8 cellular contexts compared by ENCODE assay signal in genomic region chr7:134900430-134900876, GRCh38.
DNase-seq lines count a peak whose midpoint lies in the region; ATAC-seq and TF ChIP-seq lines count a peak whose summit lies in the region.

No MANE protein-coding gene starts in this region.

- intact Hi-C loops in stomach (cut with DNase I; ENCODE audit: low total_unique reads), result no loop called here
- intact Hi-C loops in spleen (cut with DNase I; ENCODE audit: low total_unique reads), result no loop called here

- no peak for TF ChIP-seq CTCF in stomach (IDR thresholded peaks at IDR 0.05)
- TF ChIP-seq CTCF in spleen (IDR thresholded peaks at IDR 0.05 in 8 of 11, conservative IDR thresholded peaks at IDR 0.05 in 3 of 11), result no peak

- H3K4me3 ChIP-seq in stomach (no peak overlapping the region), spleen (no peak overlapping the region)

- 67 to 88% (median 83%) methylated on average over 5 of the region's 5 CpGs for WGBS in stomach, 5 donors
- WGBS in spleen, 5 donors, result 64 to 86% (median 76%) methylated on average over 5 of the region's 5 CpGs

- no peaks in the 10 kb centered on the region for H3K27me3 ChIP-seq in stomach
- no peaks in the 10 kb centered on the region for H3K27me3 ChIP-seq in spleen (replicated peaks in 1 of 7)

- H3K9me3 ChIP-seq in stomach, result peaks cover 0 to 12% (median 6%) of the 10 kb centered on the region in 4 donors
- peaks cover 4 to 16% (median 14%) of the 10 kb centered on the region in 8 donors for H3K9me3 ChIP-seq in spleen

- H3K27ac ChIP-seq in stomach (peak overlapping the region in 3 of 5 donors; percentile 16 to 85 (median 27)), spleen (peak overlapping the region in 3 of 8 donors; percentile 2 to 29 (median 9))

- TF ChIP-seq POLR2A in stomach (IDR thresholded peaks at IDR 0.05) (no peak), spleen (IDR thresholded peaks at IDR 0.05) (no peak)

- TF ChIP-seq EP300 in stomach (IDR thresholded peaks at IDR 0.05), result no peak

- ATAC-seq in GM19043 (IDR thresholded peaks at IDR 0.05; ENCODE audit: low read depth, unreplicated experiment) (peak; percentile 82), HG02678 (IDR thresholded peaks at IDR 0.05; ENCODE audit: unreplicated experiment) (peak; percentile 91)

- peaks cover 0 to 5% (median 0%) of the 10 kb centered on the region in 4 donors for H3K36me3 ChIP-seq in stomach
- H3K36me3 ChIP-seq in spleen, result peaks cover 0 to 4% (median 0%) of the 10 kb centered on the region in 6 donors

- H3K4me1 ChIP-seq in stomach (peaks cover 9 to 77% (median 37%) of the 10 kb centered on the region in 4 donors), spleen (peaks cover 3 to 42% (median 13%) of the 10 kb centered on the region in 6 donors)

- peak; percentile 51 for DNase-seq in NAMALWA (ENCODE audit: low spot score)
- DNase-seq in stomach, result no peak
- no peak for DNase-seq in dedifferentiated amniotic fluid mesenchymal stem cell (ENCODE audit: extremely low spot score)
- no peak for DNase-seq in stimulated activated CD4-positive, alpha-beta T cell treated with anti-CD3 and anti-CD28 coated beads, Interleukin-2, amount 100 ng/mL, for 48 hours
- no peak for DNase-seq in spleen
- DNase-seq in NCI-H2227 (lab: John Stamatoyannopoulos, UW; ENCODE audit: unreplicated experiment), result no peak
